Comparison of ENCODE assay signal across 1 cellular context in genomic region chr16:2039286-2040030, GRCh38.
TF ChIP-seq lines count a peak whose summit lies in the region.

No MANE protein-coding gene starts in this region.

TF ChIP-seq in HepG2, 621 proteins besides CTCF, POLR2A, EP300 and RAD21 (continues in another document):
- TF ChIP-seq, protein P1, sequence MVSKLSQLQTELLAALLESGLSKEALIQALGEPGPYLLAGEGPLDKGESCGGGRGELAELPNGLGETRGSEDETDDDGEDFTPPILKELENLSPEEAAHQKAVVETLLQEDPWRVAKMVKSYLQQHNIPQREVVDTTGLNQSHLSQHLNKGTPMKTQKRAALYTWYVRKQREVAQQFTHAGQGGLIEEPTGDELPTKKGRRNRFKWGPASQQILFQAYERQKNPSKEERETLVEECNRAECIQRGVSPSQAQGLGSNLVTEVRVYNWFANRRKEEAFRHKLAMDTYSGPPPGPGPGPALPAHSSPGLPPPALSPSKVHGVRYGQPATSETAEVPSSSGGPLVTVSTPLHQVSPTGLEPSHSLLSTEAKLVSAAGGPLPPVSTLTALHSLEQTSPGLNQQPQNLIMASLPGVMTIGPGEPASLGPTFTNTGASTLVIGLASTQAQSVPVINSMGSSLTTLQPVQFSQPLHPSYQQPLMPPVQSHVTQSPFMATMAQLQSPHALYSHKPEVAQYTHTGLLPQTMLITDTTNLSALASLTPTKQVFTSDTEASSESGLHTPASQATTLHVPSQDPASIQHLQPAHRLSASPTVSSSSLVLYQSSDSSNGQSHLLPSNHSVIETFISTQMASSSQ (IDR thresholded peaks at IDR 0.05; ENCODE audit: low read depth), result peak; percentile 68; the same call in 1 of the 2 replicates
- TF ChIP-seq, protein P1 (CRISPR knock-in tag; IDR thresholded peaks at IDR 0.05; ENCODE audit: borderline replicate concordance), result peak; percentile 67; the same call in 1 of the 2 replicates
- TF ChIP-seq JUNB (CRISPR knock-in tag; IDR thresholded peaks at IDR 0.05; ENCODE audit: borderline replicate concordance) (no peak; the same call in 1 of the 2 replicates), KLF15 (CRISPR knock-in tag; IDR thresholded peaks at IDR 0.05; ENCODE audit: borderline replicate concordance) (no peak), SRY (CRISPR knock-in tag; IDR thresholded peaks at IDR 0.05) (no peak), HDAC1 (CRISPR knock-in tag; IDR thresholded peaks at IDR 0.05) (peak; percentile 85), POLR2G (IDR thresholded peaks at IDR 0.05; ENCODE audit: low read depth, low read length) (peak; percentile 82), MATR3 (CRISPR knock-in tag; IDR thresholded peaks at IDR 0.05) (no peak), ZNF292 (CRISPR knock-in tag; IDR thresholded peaks at IDR 0.05; ENCODE audit: borderline replicate concordance, low read depth) (no peak; the same call in none of the 2 replicates), NCOR1 (IDR thresholded peaks at IDR 0.05; ENCODE audit: borderline replicate concordance, low read length) (peak; percentile 49; the same call in 1 of the 2 replicates), SCMH1 (CRISPR knock-in tag; IDR thresholded peaks at IDR 0.05; ENCODE audit: borderline replicate concordance) (no peak), ISL2 (CRISPR knock-in tag; IDR thresholded peaks at IDR 0.05) (no peak; the same call in 1 of the 2 replicates), ZNF121 (CRISPR knock-in tag; IDR thresholded peaks at IDR 0.05) (no peak), KLF6 (CRISPR knock-in tag; IDR thresholded peaks at IDR 0.05) (no peak; the same call in 1 of the 2 replicates), DPF2 (CRISPR knock-in tag; IDR thresholded peaks at IDR 0.05; ENCODE audit: borderline replicate concordance, low read depth) (peak; percentile 56), ZNF703 (CRISPR knock-in tag; IDR thresholded peaks at IDR 0.05; ENCODE audit: borderline replicate concordance) (no peak), CBX1 (IDR thresholded peaks at IDR 0.05; ENCODE audit: low read depth) (peak; percentile 48), ZBTB20 (CRISPR knock-in tag; IDR thresholded peaks at IDR 0.05; ENCODE audit: borderline replicate concordance, low read depth) (peak; percentile 73; the same call in 1 of the 2 replicates), ZNF510 (CRISPR knock-in tag; IDR thresholded peaks at IDR 0.05; ENCODE audit: low read depth) (peak; percentile 88; the same call in 1 of the 2 replicates), ZSCAN30 (CRISPR knock-in tag; IDR thresholded peaks at IDR 0.05) (no peak), GLI4 (CRISPR knock-in tag; IDR thresholded peaks at IDR 0.05; ENCODE audit: borderline replicate concordance) (no peak), SOX13 (IDR thresholded peaks at IDR 0.05) (peak; percentile 34; the same call in 1 of the 2 replicates), SOX13 (CRISPR knock-in tag; conservative IDR thresholded peaks at IDR 0.05 in 1 of 2, IDR thresholded peaks at IDR 0.05 in 1 of 2) (peak in 1 of 2 experiments; percentile 30; a peak in 2 of 4 replicates), ZBTB49 (CRISPR knock-in tag; IDR thresholded peaks at IDR 0.05; ENCODE audit: borderline replicate concordance) (no peak), HHEX (CRISPR knock-in tag; IDR thresholded peaks at IDR 0.05) (no peak; the same call in 1 of the 2 replicates), ZNF567 (CRISPR knock-in tag; IDR thresholded peaks at IDR 0.05; ENCODE audit: borderline replicate concordance) (no peak), ZNF263 (CRISPR knock-in tag; IDR thresholded peaks at IDR 0.05) (0 out of 2 replicates have a peak, but pooled peaks have one; percentile 36), PHF20 (CRISPR knock-in tag; IDR thresholded peaks at IDR 0.05) (no peak), NR1H2 (CRISPR knock-in tag; IDR thresholded peaks at IDR 0.05; ENCODE audit: borderline replicate concordance, low read depth) (no peak), NFKBIZ (CRISPR knock-in tag; IDR thresholded peaks at IDR 0.05) (no peak), FIP1L1 (IDR thresholded peaks at IDR 0.05; ENCODE audit: borderline replicate concordance, insufficient read depth, low read depth, low read length) (no peak), PLSCR1 (CRISPR knock-in tag; IDR thresholded peaks at IDR 0.05; ENCODE audit: borderline replicate concordance) (no peak), PRDM4 (CRISPR knock-in tag; IDR thresholded peaks at IDR 0.05; ENCODE audit: borderline replicate concordance) (no peak), EED (CRISPR knock-in tag; IDR thresholded peaks at IDR 0.05) (0 out of 2 replicates have a peak, but pooled peaks have one; percentile 18), ZNF619 (CRISPR knock-in tag; IDR thresholded peaks at IDR 0.05) (no peak; the same call in 1 of the 2 replicates), PRDM10 (CRISPR knock-in tag; IDR thresholded peaks at IDR 0.05; ENCODE audit: low read depth) (no peak), MAF1 (CRISPR knock-in tag; IDR thresholded peaks at IDR 0.05; ENCODE audit: borderline replicate concordance) (0 out of 2 replicates have a peak, but pooled peaks have one; percentile 29), ZBTB21 (CRISPR knock-in tag; IDR thresholded peaks at IDR 0.05) (no peak), KDM5B (CRISPR knock-in tag; IDR thresholded peaks at IDR 0.05; ENCODE audit: borderline replicate concordance) (no peak; the same call in 1 of the 2 replicates), NAIF1 (CRISPR knock-in tag; IDR thresholded peaks at IDR 0.05; ENCODE audit: borderline replicate concordance) (no peak), MEF2D (CRISPR knock-in tag; IDR thresholded peaks at IDR 0.05) (peak; percentile 36; the same call in 1 of the 2 replicates), RCOR2 (CRISPR knock-in tag; IDR thresholded peaks at IDR 0.05) (peak; percentile 57; the same call in 1 of the 2 replicates), ZNF557 (CRISPR knock-in tag; IDR thresholded peaks at IDR 0.05) (no peak), RFX5 (IDR thresholded peaks at IDR 0.05; ENCODE audit: low read depth, low read length) (no peak), BORCS8-MEF2B (CRISPR knock-in tag; IDR thresholded peaks at IDR 0.05) (no peak; the same call in none of the 2 replicates), ZNF530 (CRISPR knock-in tag; IDR thresholded peaks at IDR 0.05; ENCODE audit: low read depth) (no peak), ZNF10 (CRISPR knock-in tag; IDR thresholded peaks at IDR 0.05; ENCODE audit: borderline replicate concordance, low read depth) (no peak), ASH2L (IDR thresholded peaks at IDR 0.05; ENCODE audit: insufficient read length, low read depth, low read length) (peak; percentile 62), NR3C1 (CRISPR knock-in tag; IDR thresholded peaks at IDR 0.05) (no peak), THAP11 (CRISPR knock-in tag; IDR thresholded peaks at IDR 0.05) (peak; percentile 80), HMGA1 (CRISPR knock-in tag; conservative IDR thresholded peaks at IDR 0.05) (no peak), ELF3 (CRISPR knock-in tag; IDR thresholded peaks at IDR 0.05) (peak; percentile 73; the same call in 1 of the 2 replicates), CHCHD3 (CRISPR knock-in tag; IDR thresholded peaks at IDR 0.05) (no peak), ZNF180 (CRISPR knock-in tag; IDR thresholded peaks at IDR 0.05; ENCODE audit: borderline replicate concordance, low read depth) (no peak), MXD4 (CRISPR knock-in tag; IDR thresholded peaks at IDR 0.05) (peak; percentile 31; the same call in 1 of the 2 replicates), ZNF713 (CRISPR knock-in tag; IDR thresholded peaks at IDR 0.05) (peak; percentile 34; the same call in 1 of the 2 replicates), TCF7 (IDR thresholded peaks at IDR 0.05; ENCODE audit: low read depth) (peak; percentile 54; the same call in 1 of the 2 replicates), PRMT3 (CRISPR knock-in tag; IDR thresholded peaks at IDR 0.05; ENCODE audit: borderline replicate concordance, low read depth) (no peak), RBFOX2 (IDR thresholded peaks at IDR 0.05; ENCODE audit: low read depth, low read length) (peak; percentile 59)
- TF ChIP-seq, protein P2, sequence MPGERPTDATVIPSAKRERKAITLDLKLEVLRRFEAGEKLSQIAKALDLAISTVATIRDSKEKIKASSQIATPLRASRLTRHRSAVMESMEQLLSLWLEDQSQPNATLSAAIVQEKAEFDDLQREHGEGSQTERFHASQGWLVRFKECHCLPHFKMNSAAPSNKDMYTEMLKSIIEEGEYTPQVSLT (CRISPR knock-in tag; IDR thresholded peaks at IDR 0.05; ENCODE audit: borderline replicate concordance, low read depth), result no peak
- TF ChIP-seq, protein P3, sequence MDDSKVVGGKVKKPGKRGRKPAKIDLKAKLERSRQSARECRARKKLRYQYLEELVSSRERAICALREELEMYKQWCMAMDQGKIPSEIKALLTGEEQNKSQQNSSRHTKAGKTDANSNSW (CRISPR knock-in tag; IDR thresholded peaks at IDR 0.05; ENCODE audit: borderline replicate concordance), result no peak
